13 cellular contexts compared by ENCODE assay signal in the genomic region with DNA sequence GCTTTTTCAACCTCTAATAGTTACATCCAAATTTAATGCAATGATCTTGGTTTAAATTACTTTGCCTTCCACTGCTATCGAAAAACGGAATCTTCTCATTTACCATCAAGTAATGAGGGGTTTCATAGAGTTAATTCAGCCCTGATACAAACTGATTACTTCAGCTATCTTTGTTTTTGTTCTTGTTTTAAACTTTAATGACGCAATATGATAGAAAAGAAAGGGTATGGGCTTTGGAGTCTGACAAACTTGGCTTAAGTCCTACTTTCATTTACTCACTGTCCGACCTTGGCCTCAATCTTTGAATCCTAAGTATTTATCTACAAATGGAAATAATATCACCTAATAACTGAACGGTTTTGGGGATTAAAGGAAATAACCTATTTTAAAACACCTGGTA. TPM values are rescaled to one million over a fixed set of nuclear protein-coding genes. Genes with fewer than 3 reads are reported as not detected.
A peak's percentile ranks its signal among the peaks of the same experiment; 100 is the strongest.
DNase-seq lines count a peak whose midpoint lies in the region; ATAC-seq and TF ChIP-seq lines count a peak whose summit lies in the region.
"Had no signal": no experiment of that assay in that cellular context is flagged by ENCODE, and none has a peak within 500 bp of the region (broad histone marks: within the 10 kb centered on the region; RNA-seq: fewer than 3 reads in every experiment).

No MANE protein-coding gene starts in this region.

- H3K4me1 ChIP-seq in DOHH2 (ENCODE audit: control insufficient read depth, low read length) (peaks cover 97% of the 10 kb centered on the region), RWPE2 (ENCODE audit: insufficient read depth, poor library complexity, severe bottlenecking) (peaks cover 27% of the 10 kb centered on the region), MM.1S (ENCODE audit: low read length) (peaks cover 9% of the 10 kb centered on the region), hepatocyte (ENCODE audit: insufficient read depth) (no peaks in the 10 kb centered on the region)

- no peak for TF ChIP-seq CTCF in DOHH2 (IDR thresholded peaks at IDR 0.05; ENCODE audit: low read depth, low read length, poor library complexity, severe bottlenecking)
- no peak for TF ChIP-seq CTCF in RWPE2 (IDR thresholded peaks at IDR 0.05; ENCODE audit: poor library complexity, severe bottlenecking)
- TF ChIP-seq CTCF in fibroblast of villous mesenchyme (IDR thresholded peaks at IDR 0.05; ENCODE audit: insufficient read depth, low read depth, low read length), result no peak
- no peak for TF ChIP-seq CTCF in MM.1S (IDR thresholded peaks at IDR 0.05; ENCODE audit: low read length)
- no peak for TF ChIP-seq CTCF in hepatocyte (IDR thresholded peaks at IDR 0.05; ENCODE audit: poor library complexity)

- H3F3A ChIP-seq in DOHH2 (ENCODE audit: control insufficient read depth, insufficient read depth) (peaks cover 59% of the 10 kb centered on the region), MM.1S (ENCODE audit: insufficient read depth, low read length) (no peaks in the 10 kb centered on the region)

- no peak overlapping the region for H3K9ac ChIP-seq in MM.1S (ENCODE audit: low read length)

- H3K4me1 Mint-ChIP-seq in activated T-helper 17 cell treated with anti-CD3 and anti-CD28 coated beads, Interleukin-2, amount 50 U/mL, for 72 hours, result peaks cover 19% of the 10 kb centered on the region

- no peaks in the 10 kb centered on the region for H3K27me3 Mint-ChIP-seq in activated T-helper 17 cell treated with anti-CD3 and anti-CD28 coated beads, Interleukin-2, amount 50 U/mL, for 72 hours

- no peak overlapping the region for H3K4me3 Mint-ChIP-seq in activated T-helper 17 cell treated with anti-CD3 and anti-CD28 coated beads, Interleukin-2, amount 50 U/mL, for 72 hours

- H3K4me2 ChIP-seq in DOHH2 (ENCODE audit: low read length) (peak overlapping the region; percentile 77), MM.1S (ENCODE audit: low read depth, low read length) (no peak overlapping the region), hepatocyte (no peak overlapping the region)

- H4K20me1 ChIP-seq in DOHH2 (ENCODE audit: control insufficient read depth, insufficient read depth, low read depth, low read length), result no peaks in the 10 kb centered on the region
- no peaks in the 10 kb centered on the region for H4K20me1 ChIP-seq in MM.1S (ENCODE audit: insufficient read depth, low read length)
- H4K20me1 ChIP-seq in hepatocyte (ENCODE audit: insufficient read depth, poor library complexity, severe bottlenecking), result peaks cover 18% of the 10 kb centered on the region

- no peak overlapping the region for H2AFZ ChIP-seq in MM.1S (ENCODE audit: low read length)
- no peak overlapping the region for H2AFZ ChIP-seq in hepatocyte

- no peak overlapping the region for H3K27ac Mint-ChIP-seq in activated T-helper 17 cell treated with anti-CD3 and anti-CD28 coated beads, Interleukin-2, amount 50 U/mL, for 72 hours

- no peaks in the 10 kb centered on the region for H3K9me2 ChIP-seq in DOHH2 (replicated peaks; ENCODE audit: control insufficient read depth, low read length)
- H3K9me2 ChIP-seq in MM.1S (replicated peaks; ENCODE audit: insufficient read depth, low read length), result no peaks in the 10 kb centered on the region
- H3K9me2 ChIP-seq in hepatocyte (replicated peaks; ENCODE audit: insufficient read depth), result no peaks in the 10 kb centered on the region

- WGBS in hepatocyte (ENCODE audit: low lambda C conversion rate, missing lambda C conversion rate), result 92% methylated on average over 5 of the region's 5 CpGs

- no peaks in the 10 kb centered on the region for H3K9me3 Mint-ChIP-seq in activated T-helper 17 cell treated with anti-CD3 and anti-CD28 coated beads, Interleukin-2, amount 50 U/mL, for 72 hours

- H3K36me3 ChIP-seq in DOHH2 (ENCODE audit: control insufficient read depth, low read length) (peaks cover 60% of the 10 kb centered on the region), RWPE2 (ENCODE audit: low read depth) (peaks cover 27% of the 10 kb centered on the region), MM.1S (replicated peaks; ENCODE audit: insufficient read depth, low read length) (no peaks in the 10 kb centered on the region; the same call in 1 of the 2 replicates), hepatocyte (replicated peaks; ENCODE audit: insufficient read depth, low read depth) (no peaks in the 10 kb centered on the region)

- H3K27me3 ChIP-seq in DOHH2 (ENCODE audit: control insufficient read depth, low read length) (no peaks in the 10 kb centered on the region), RWPE2 (ENCODE audit: insufficient read depth, poor library complexity, severe bottlenecking) (no peaks in the 10 kb centered on the region), MM.1S (replicated peaks; ENCODE audit: insufficient read depth, low read length) (no peaks in the 10 kb centered on the region), hepatocyte (no peaks in the 10 kb centered on the region)

- peaks cover 81% of the 10 kb centered on the region for H3K36me3 Mint-ChIP-seq in activated T-helper 17 cell treated with anti-CD3 and anti-CD28 coated beads, Interleukin-2, amount 50 U/mL, for 72 hours (ENCODE audit: low read depth)

- H3K9me3 ChIP-seq in DOHH2 (ENCODE audit: control insufficient read depth, insufficient read depth, low read length), result no peaks in the 10 kb centered on the region
- no peaks in the 10 kb centered on the region for H3K9me3 ChIP-seq in RWPE2 (ENCODE audit: severe bottlenecking)
- no peaks in the 10 kb centered on the region for H3K9me3 ChIP-seq in MM.1S (replicated peaks; ENCODE audit: insufficient read depth, low read length)
- no peaks in the 10 kb centered on the region for H3K9me3 ChIP-seq in hepatocyte (ENCODE audit: low read depth)

- no peak for DNase-seq in RWPE2 (ENCODE audit: low spot score)
- DNase-seq in fibroblast of villous mesenchyme (ENCODE audit: low read depth), result peak; percentile 80
- DNase-seq in skeletal muscle cell (ENCODE audit: low read depth), result peak; percentile 36
- no peak for DNase-seq in MM.1S
- DNase-seq in hepatocyte (ENCODE audit: low spot score), result no peak
- no peak for DNase-seq in NCI-H748 (lab: John Stamatoyannopoulos, UW; ENCODE audit: unreplicated experiment)
- DNase-seq: activated T-cell treated with anti-CD3 and anti-CD28 coated beads, Interleukin-2, amount 50 U/mL, for 1 hour; NCI-H1417 treated with DMSO at 0.1 percent for 48 hours; NK-92 treated with Interleukin-12 subunit alpha and Interleukin-12 subunit beta, amount 100 ng/mL, for 24 hours; retina had no signal

- H3K79me2 ChIP-seq in DOHH2 (ENCODE audit: control insufficient read depth, low read length), result peaks cover 85% of the 10 kb centered on the region
- peaks cover 37% of the 10 kb centered on the region for H3K79me2 ChIP-seq in MM.1S (ENCODE audit: low read length)
- H3K79me2 ChIP-seq in hepatocyte, result peaks cover 71% of the 10 kb centered on the region

- H3K27ac ChIP-seq in DOHH2 (ENCODE audit: low read depth, low read length) (peak overlapping the region; percentile 96), RWPE2 (ENCODE audit: poor library complexity, severe bottlenecking) (peak overlapping the region; percentile 47), MM.1S (ENCODE audit: low read length) (no peak overlapping the region), hepatocyte (no peak overlapping the region)
- H3K27ac ChIP-seq: C4-2B had no signal

- ATAC-seq in RWPE2 (ENCODE audit: low read depth), result no peak
- no peak for ATAC-seq in activated T-helper 17 cell treated with anti-CD3 and anti-CD28 coated beads, Interleukin-2, amount 50 U/mL, for 72 hours (replicated peaks)

- peak overlapping the region; percentile 57 for H3K4me3 ChIP-seq in DOHH2 (ENCODE audit: low read length)
- no peak overlapping the region for H3K4me3 ChIP-seq in RWPE2 (ENCODE audit: severe bottlenecking)
- H3K4me3 ChIP-seq in fibroblast of villous mesenchyme (ENCODE audit: low read depth, low read length), result peak overlapping the region; percentile 27
- H3K4me3 ChIP-seq in skeletal muscle cell (ENCODE audit: low read depth, low read length), result no peak overlapping the region
- H3K4me3 ChIP-seq in MM.1S (ENCODE audit: low read length), result no peak overlapping the region
- H3K4me3 ChIP-seq in hepatocyte, result no peak overlapping the region

RNA-seq across cellular contexts. Expression of gene ADAM17, which starts 16.1 kb away (rescaled TPM):
- total RNA-seq in fibroblast of villous mesenchyme (40.9 and 59.2 TPM in 2 replicates), hepatocyte (19.5 and 30.2 TPM in 2 replicates)
- polyA plus RNA-seq in hepatocyte, result 20.5 and 22.0 TPM in 2 replicates
- 10 to 100 TPM; 22.7 to 31.2 TPM for total RNA-seq in activated T-helper 17 cell treated with anti-CD3 and anti-CD28 coated beads, Interleukin-2, amount 50 U/mL, for 72 hours

Comparison
In these comparisons a context has a peak if more than half of its experiments do, and no peak if none do; other contexts are left out.
1. H3K27ac ChIP-seq: peak in DOHH2 (single experiment) and RWPE2 (single experiment); none in MM.1S (single experiment) and hepatocyte (single experiment).
2. H3K4me3 ChIP-seq: peak in DOHH2 (single experiment) and fibroblast of villous mesenchyme (single experiment); none in RWPE2 (single experiment), skeletal muscle cell (single experiment), MM.1S (single experiment) and hepatocyte (single experiment).
3. DNase-seq: peak in fibroblast of villous mesenchyme (single experiment) and skeletal muscle cell (single experiment); none in RWPE2 (single experiment), MM.1S (single experiment), hepatocyte (single experiment) and NCI-H748 (single experiment).